ENCODE assay signal across 20 cellular contexts in genomic region chr1:42017259-42017658, GRCh38.
DNase-seq lines count a peak whose midpoint lies in the region; ATAC-seq and FAIRE-seq lines count a peak whose summit lies in the region.
"Had no signal": no experiment of that assay in that cellular context is flagged by ENCODE, and none has a peak within 500 bp of the region (broad histone marks: within the 10 kb centered on the region; RNA-seq: fewer than 3 reads in every experiment).

No MANE protein-coding gene starts in this region.

- no peak for FAIRE-seq in RCC 7860 (lab: Jason Lieb, UNC)
- FAIRE-seq: colon, HTR-8/SVneo, urothelium cell line had no signal

- intact Hi-C loops in activated naive CD4-positive, alpha-beta T cell treated with anti-CD3 and anti-CD28 coated beads for 36 hours (cut with micrococcal nuclease) = loop anchor here (2.0 kb wide), 2 partner anchors 18 to 66 kb away; no protein-coding TSS in a partner anchor

- peaks cover 4% of the 10 kb centered on the region for H3K9me3 Mint-ChIP-seq in activated naive CD4-positive, alpha-beta T cell treated with anti-CD3 and anti-CD28 coated beads for 36 hours
- no peaks in the 10 kb centered on the region for H3K9me3 Mint-ChIP-seq in stimulated activated effector memory CD8-positive, alpha-beta T cell treated with anti-CD3 and anti-CD28 coated beads, Interleukin-12 subunit alpha, Interleukin-12 subunit beta, amount 100 ng/mL, for 72 hours
- H3K9me3 Mint-ChIP-seq: HFFc6 had no signal

- no peak overlapping the region for H3K27ac Mint-ChIP-seq in activated naive CD4-positive, alpha-beta T cell treated with anti-CD3 and anti-CD28 coated beads for 36 hours
- H3K27ac Mint-ChIP-seq in stimulated activated effector memory CD8-positive, alpha-beta T cell treated with anti-CD3 and anti-CD28 coated beads, Interleukin-12 subunit alpha, Interleukin-12 subunit beta, amount 100 ng/mL, for 72 hours = no peak overlapping the region
- H3K27ac Mint-ChIP-seq: activated T-helper 1 cell treated with anti-CD3 and anti-CD28 coated beads, Interleukin-12 subunit alpha, Interleukin-12 subunit beta, Interleukin-2, Interleukin-4 antibody, amounts not matched to agents 30 ng/mL and 10 ng/mL and 1 ng/mL, durations not matched to agents 14 hours and 24 hours and 36 hours; HFFc6 had no signal

- peak; percentile 15 for DNase-seq in activated naive CD4-positive, alpha-beta T cell treated with anti-CD3 and anti-CD28 coated beads for 36 hours
- no peak for DNase-seq in activated naive CD4-positive, alpha-beta T cell treated with Interleukin-2 at 50 U/mL for 16 hours
- DNase-seq in stimulated activated effector memory CD8-positive, alpha-beta T cell treated with anti-CD3 and anti-CD28 coated beads, Interleukin-12 subunit alpha, Interleukin-12 subunit beta, amount 100 ng/mL, for 72 hours (ENCODE audit: low spot score in 2 of 2) = no peak
- DNase-seq in iPS-NIHi11 (ENCODE audit: low spot score) = no peak
- DNase-seq in RCC 7860 (ENCODE audit: low spot score) = no peak
- DNase-seq in midbrain (lab: John Stamatoyannopoulos, UW) = no peak
- DNase-seq: COR-L47, DMS79 treated with DMSO at 0.1 percent for 48 hours, HFFc6, KG1, NCI-H1436 treated with DMSO at 0.1 percent for 48 hours, NCI-H748 treated with DMSO at 0.1 percent for 48 hours, psoas muscle, SK-N-SH had no signal

- H3K36me3 Mint-ChIP-seq in activated naive CD4-positive, alpha-beta T cell treated with anti-CD3 and anti-CD28 coated beads for 36 hours (ENCODE audit: low read depth) = no peaks in the 10 kb centered on the region
- no peaks in the 10 kb centered on the region for H3K36me3 Mint-ChIP-seq in stimulated activated effector memory CD8-positive, alpha-beta T cell treated with anti-CD3 and anti-CD28 coated beads, Interleukin-12 subunit alpha, Interleukin-12 subunit beta, amount 100 ng/mL, for 72 hours

- peak; percentile 71 for ATAC-seq in GM19351 (IDR thresholded peaks at IDR 0.05; ENCODE audit: unreplicated experiment)
- ATAC-seq in HG02981 (IDR thresholded peaks at IDR 0.05; ENCODE audit: unreplicated experiment) = peak; percentile 77
- ATAC-seq in stimulated activated effector memory CD8-positive, alpha-beta T cell treated with anti-CD3 and anti-CD28 coated beads, Interleukin-12 subunit alpha, Interleukin-12 subunit beta, amount 100 ng/mL, for 72 hours = peak; percentile 100
- ATAC-seq: psoas muscle had no signal

- no peak overlapping the region for H3K4me3 Mint-ChIP-seq in activated naive CD4-positive, alpha-beta T cell treated with anti-CD3 and anti-CD28 coated beads for 36 hours
- H3K4me3 Mint-ChIP-seq in stimulated activated effector memory CD8-positive, alpha-beta T cell treated with anti-CD3 and anti-CD28 coated beads, Interleukin-12 subunit alpha, Interleukin-12 subunit beta, amount 100 ng/mL, for 72 hours = no peak overlapping the region
- H3K4me3 Mint-ChIP-seq: activated T-helper 1 cell treated with anti-CD3 and anti-CD28 coated beads, Interleukin-12 subunit alpha, Interleukin-12 subunit beta, Interleukin-2, Interleukin-4 antibody, amounts not matched to agents 30 ng/mL and 10 ng/mL and 1 ng/mL, durations not matched to agents 14 hours and 24 hours and 36 hours; HFFc6 had no signal

- no peaks in the 10 kb centered on the region for H3K27me3 Mint-ChIP-seq in activated naive CD4-positive, alpha-beta T cell treated with anti-CD3 and anti-CD28 coated beads for 36 hours (ENCODE audit: low read depth)

- H3K4me1 Mint-ChIP-seq in activated naive CD4-positive, alpha-beta T cell treated with anti-CD3 and anti-CD28 coated beads for 36 hours (ENCODE audit: low read depth) = peaks cover 34% of the 10 kb centered on the region
- H3K4me1 Mint-ChIP-seq in stimulated activated effector memory CD8-positive, alpha-beta T cell treated with anti-CD3 and anti-CD28 coated beads, Interleukin-12 subunit alpha, Interleukin-12 subunit beta, amount 100 ng/mL, for 72 hours = peaks cover 25% of the 10 kb centered on the region

- CTCF ChIA-PET in activated naive CD4-positive, alpha-beta T cell treated with anti-CD3 and anti-CD28 coated beads for 36 hours (lab: Charles Lee) = interaction anchor here (0.6 kb wide), 1 partner anchor 149 kb away, joined by 3 read pairs; no protein-coding TSS in a partner anchor
